ENCODE assay signal across 8 cellular contexts in genomic region chr2:73985318-73986084, GRCh38. TPM values are rescaled to one million over a fixed set of nuclear protein-coding genes. Genes with fewer than 3 reads are reported as not detected.
DNase-seq lines count a peak whose midpoint lies in the region; ATAC-seq and TF ChIP-seq lines count a peak whose summit lies in the region.

No MANE protein-coding gene starts in this region.

- peak overlapping the region; percentile 80 for H3K4me3 Mint-ChIP-seq in CD8-positive, alpha-beta T cell
- H3K4me3 Mint-ChIP-seq in IgD-negative memory B cell: peak overlapping the region; percentile 75 to 94 (median 85)
- peak overlapping the region; percentile 90 for H3K4me3 Mint-ChIP-seq in activated B cell treated with CpG ODN at 0.5 μM for 24 hours
- peak overlapping the region; percentile 97 for H3K4me3 Mint-ChIP-seq in dendritic cell treated with granulocyte-macrophage colony-stimulating factor and Interleukin-4, amounts not matched to agents 40 ng/mL and 50 ng/mL, for 4 days
- peak overlapping the region; percentile 77 for H3K4me3 Mint-ChIP-seq in mesothelial cell of epicardium
- peak overlapping the region; percentile 90 for H3K4me3 Mint-ChIP-seq in stimulated activated naive CD8-positive, alpha-beta T cell treated with anti-CD3 and anti-CD28 coated beads, Interleukin-15, Interleukin-2, amounts not matched to agents 100 ng/mL and 50 ng/mL, for 24 hours

- H3K27me3 Mint-ChIP-seq in CD8-positive, alpha-beta T cell (ENCODE audit: low read depth): no peaks in the 10 kb centered on the region
- H3K27me3 Mint-ChIP-seq in IgD-negative memory B cell (no peaks in the 10 kb centered on the region), activated B cell treated with CpG ODN at 0.5 μM for 24 hours (no peaks in the 10 kb centered on the region), mesothelial cell of epicardium (ENCODE audit: low read depth) (peaks cover 15% of the 10 kb centered on the region)
- H3K27me3 Mint-ChIP-seq in dendritic cell treated with granulocyte-macrophage colony-stimulating factor and Interleukin-4, amounts not matched to agents 40 ng/mL and 50 ng/mL, for 4 days: no peaks in the 10 kb centered on the region
- no peaks in the 10 kb centered on the region for H3K27me3 Mint-ChIP-seq in stimulated activated naive CD8-positive, alpha-beta T cell treated with anti-CD3 and anti-CD28 coated beads, Interleukin-15, Interleukin-2, amounts not matched to agents 100 ng/mL and 50 ng/mL, for 24 hours

- peaks cover 27% of the 10 kb centered on the region for H3K36me3 Mint-ChIP-seq in CD8-positive, alpha-beta T cell
- H3K36me3 Mint-ChIP-seq in IgD-negative memory B cell (peaks cover 7% of the 10 kb centered on the region), activated B cell treated with CpG ODN at 0.5 μM for 24 hours (ENCODE audit: low read depth) (peaks cover 47% of the 10 kb centered on the region), mesothelial cell of epicardium (peaks cover 12% of the 10 kb centered on the region)
- peaks cover 69% of the 10 kb centered on the region for H3K36me3 Mint-ChIP-seq in dendritic cell treated with granulocyte-macrophage colony-stimulating factor and Interleukin-4, amounts not matched to agents 40 ng/mL and 50 ng/mL, for 4 days (ENCODE audit: low read depth)
- H3K36me3 Mint-ChIP-seq in stimulated activated naive CD8-positive, alpha-beta T cell treated with anti-CD3 and anti-CD28 coated beads, Interleukin-15, Interleukin-2, amounts not matched to agents 100 ng/mL and 50 ng/mL, for 24 hours (ENCODE audit: low read depth): peaks cover 44% of the 10 kb centered on the region

- peak overlapping the region; percentile 85 for H3K27ac Mint-ChIP-seq in CD8-positive, alpha-beta T cell
- H3K27ac Mint-ChIP-seq in IgD-negative memory B cell (peak overlapping the region; percentile 50 to 96 (median 95)), activated B cell treated with CpG ODN at 0.5 μM for 24 hours (peak overlapping the region; percentile 89), mesothelial cell of epicardium (peak overlapping the region; percentile 92)
- peak overlapping the region; percentile 94 for H3K27ac Mint-ChIP-seq in dendritic cell treated with granulocyte-macrophage colony-stimulating factor and Interleukin-4, amounts not matched to agents 40 ng/mL and 50 ng/mL, for 4 days
- peak overlapping the region; percentile 93 for H3K27ac Mint-ChIP-seq in stimulated activated naive CD8-positive, alpha-beta T cell treated with anti-CD3 and anti-CD28 coated beads, Interleukin-15, Interleukin-2, amounts not matched to agents 100 ng/mL and 50 ng/mL, for 24 hours

- POLR2A ChIA-PET in CD8-positive, alpha-beta T cell (lab: Charles Lee): interaction anchor here (0.6 to 4.1 kb wide), 6 partner anchors 9 to 58 kb away, joined by 3 to 24 read pairs (median 4); no protein-coding TSS in a partner anchor
- POLR2A ChIA-PET in activated B cell treated with CpG ODN at 0.5 μM for 24 hours (lab: Charles Lee): interaction anchor here (0.6 to 5.1 kb wide), 20 partner anchors 8 to 569 kb away, joined by 3 to 36 read pairs (median 4); partner anchors contain the start of genes DGUOK, MOB1A and MTHFD2

- no peaks in the 10 kb centered on the region for H3K36me3 ChIP-seq in CD8-positive, alpha-beta T cell (ENCODE audit: insufficient read depth, low read length)

- ATAC-seq in CD8-positive, alpha-beta T cell: peak; percentile 33
- ATAC-seq in GM19455 (IDR thresholded peaks at IDR 0.05; ENCODE audit: unreplicated experiment) (peak; percentile 12), activated B cell treated with CpG ODN at 0.5 μM for 24 hours (ENCODE audit: low read depth) (peak; percentile 72), GM18873 (IDR thresholded peaks at IDR 0.05; ENCODE audit: low FRiP score, unreplicated experiment) (no peak)

- CTCF ChIA-PET in CD8-positive, alpha-beta T cell (lab: Charles Lee): interaction anchor here (1.7 to 5.0 kb wide), 2 partner anchors 76 to 162 kb away, joined by 6 to 63 read pairs; no protein-coding TSS in a partner anchor
- CTCF ChIA-PET in activated B cell treated with CpG ODN at 0.5 μM for 24 hours (lab: Charles Lee): no interaction called here

- intact Hi-C loops in CD8-positive, alpha-beta T cell (cut with DNase I, micrococcal nuclease): loop anchor here (2.0 to 5.0 kb wide), 4 partner anchors 15 to 212 kb away; partner anchors contain the start of genes MOB1A (in 1 of the 2) and MTHFD2 (in 1 of the 2)
- intact Hi-C loops in activated B cell treated with CpG ODN at 0.5 μM for 24 hours (cut with micrococcal nuclease): loop anchor here (1.0 to 2.0 kb wide), 7 partner anchors 15 to 543 kb away; partner anchors contain the start of genes AUP1, DGUOK, HTRA2 and MOB1A
- intact Hi-C loops in dendritic cell treated with granulocyte-macrophage colony-stimulating factor and Interleukin-4, amounts not matched to agents 40 ng/mL and 50 ng/mL, for 4 days (cut with micrococcal nuclease): loop anchor here (1.0 to 10.0 kb wide), 3 partner anchors 41 to 131 kb away; partner anchors contain the start of gene DGUOK

- H3K27ac ChIP-seq in CD8-positive, alpha-beta T cell (ENCODE audit: low read depth, low read length): peak overlapping the region; percentile 37

- H3K9me3 ChIP-seq in CD8-positive, alpha-beta T cell (ENCODE audit: low read length): no peaks in the 10 kb centered on the region

- H3K9me3 Mint-ChIP-seq in CD8-positive, alpha-beta T cell: no peaks in the 10 kb centered on the region
- no peaks in the 10 kb centered on the region for H3K9me3 Mint-ChIP-seq in IgD-negative memory B cell
- H3K9me3 Mint-ChIP-seq in activated B cell treated with CpG ODN at 0.5 μM for 24 hours: no peaks in the 10 kb centered on the region
- H3K9me3 Mint-ChIP-seq in dendritic cell treated with granulocyte-macrophage colony-stimulating factor and Interleukin-4, amounts not matched to agents 40 ng/mL and 50 ng/mL, for 4 days: no peaks in the 10 kb centered on the region
- no peaks in the 10 kb centered on the region for H3K9me3 Mint-ChIP-seq in mesothelial cell of epicardium
- H3K9me3 Mint-ChIP-seq in stimulated activated naive CD8-positive, alpha-beta T cell treated with anti-CD3 and anti-CD28 coated beads, Interleukin-15, Interleukin-2, amounts not matched to agents 100 ng/mL and 50 ng/mL, for 24 hours: no peaks in the 10 kb centered on the region

- H3K4me1 ChIP-seq in CD8-positive, alpha-beta T cell (ENCODE audit: insufficient read depth, low read length): peaks cover 78% of the 10 kb centered on the region

- peaks cover 79% of the 10 kb centered on the region for H3K4me1 Mint-ChIP-seq in CD8-positive, alpha-beta T cell (ENCODE audit: low read depth)
- H3K4me1 Mint-ChIP-seq in IgD-negative memory B cell (peaks cover 55 to 67% (median 66%) of the 10 kb centered on the region in 3 donors), activated B cell treated with CpG ODN at 0.5 μM for 24 hours (peaks cover 82% of the 10 kb centered on the region), mesothelial cell of epicardium (peaks cover 71% of the 10 kb centered on the region)
- peaks cover 85% of the 10 kb centered on the region for H3K4me1 Mint-ChIP-seq in dendritic cell treated with granulocyte-macrophage colony-stimulating factor and Interleukin-4, amounts not matched to agents 40 ng/mL and 50 ng/mL, for 4 days (ENCODE audit: low read depth)
- H3K4me1 Mint-ChIP-seq in stimulated activated naive CD8-positive, alpha-beta T cell treated with anti-CD3 and anti-CD28 coated beads, Interleukin-15, Interleukin-2, amounts not matched to agents 100 ng/mL and 50 ng/mL, for 24 hours (ENCODE audit: low read depth): peaks cover 79% of the 10 kb centered on the region

- TF ChIP-seq CTCF in CD8-positive, alpha-beta T cell (IDR thresholded peaks at IDR 0.05): no peak
- TF ChIP-seq CTCF in activated B cell treated with CpG ODN at 0.5 μM for 24 hours (IDR thresholded peaks at IDR 0.05) (no peak), mesothelial cell of epicardium (IDR thresholded peaks at IDR 0.05; ENCODE audit: unreplicated experiment) (no peak)

- H3K4me3 ChIP-seq in CD8-positive, alpha-beta T cell (ENCODE audit: low read depth, low read length): peak overlapping the region; percentile 65

- H3K27me3 ChIP-seq in CD8-positive, alpha-beta T cell (ENCODE audit: insufficient read depth, low read length): no peaks in the 10 kb centered on the region

- peak in 5 of 7 experiments; percentile 45 to 69 (median 57) for DNase-seq in CD8-positive, alpha-beta T cell
- DNase-seq in activated B cell treated with CpG ODN at 0.5 μM for 24 hours: peak; percentile 81
- DNase-seq in mesothelial cell of epicardium (ENCODE audit: low spot score in 2 of 2, unreplicated experiment in 2 of 2): no peak

RNA-seq across cellular contexts. Expression of gene TET3, which starts 0.8 kb away (rescaled TPM):
- total RNA-seq in CD8-positive, alpha-beta T cell: 10 to 100 TPM; 25.4 to 26.2 TPM
- polyA plus RNA-seq in IgD-negative memory B cell: 0.46 TPM
- total RNA-seq in activated B cell treated with CpG ODN at 0.5 μM for 24 hours: 52.6 and 60.1 TPM in 2 replicates
- total RNA-seq in mesothelial cell of epicardium: 39.6 to 42.6 TPM (median 41.2 TPM) in 3 replicates

RNA-seq across cellular contexts. Expression of gene DGUOK, which starts 58.8 kb away (rescaled TPM):
- 10 to 100 TPM; 29.0 to 31.8 TPM for total RNA-seq in CD8-positive, alpha-beta T cell
- 187 TPM for polyA plus RNA-seq in IgD-negative memory B cell
- total RNA-seq in activated B cell treated with CpG ODN at 0.5 μM for 24 hours: 70.1 and 77.4 TPM in 2 replicates
- 66.0 to 69.5 TPM (median 66.8 TPM) in 3 replicates for total RNA-seq in mesothelial cell of epicardium

Comparison
In these comparisons a context has a peak if more than half of its experiments do, and no peak if none do; other contexts are left out.
1. DNase-seq: peak in CD8-positive, alpha-beta T cell (5 of 7) and activated B cell treated with CpG ODN at 0.5 μM for 24 hours (single experiment); none in mesothelial cell of epicardium (0 of 2).
2. Peak in every context shown above with its lines, with median percentiles within 50 percentile points of each other: H3K27ac Mint-ChIP-seq and H3K4me3 Mint-ChIP-seq.